In the genomic region with DNA sequence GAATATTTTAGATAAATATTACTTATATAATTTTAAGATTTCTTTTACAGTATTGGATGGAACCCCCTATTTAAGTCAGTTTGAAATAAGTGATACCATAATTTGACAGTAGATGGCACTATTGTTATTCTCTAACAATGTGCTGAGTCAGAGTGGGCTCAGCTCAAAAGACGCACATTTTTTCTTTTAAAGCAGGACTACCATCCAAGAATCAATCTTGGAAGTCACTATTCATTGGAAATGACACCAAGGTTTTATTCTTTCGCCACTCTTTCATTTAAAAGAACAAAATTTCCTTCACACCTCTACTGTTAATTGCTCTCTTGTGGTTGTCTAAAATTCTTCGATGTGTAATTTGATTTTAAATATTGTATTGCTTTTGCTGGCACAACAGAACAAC, we compare ENCODE assay signal across 8 cellular contexts. TPM values are rescaled to one million over a fixed set of nuclear protein-coding genes. Genes with fewer than 3 reads are reported as not detected.
DNase-seq lines count a peak whose midpoint lies in the region; ATAC-seq and TF ChIP-seq lines count a peak whose summit lies in the region.

No MANE protein-coding gene starts in this region.

- no peak overlapping the region for H3K4me3 ChIP-seq in ascending aorta
- no peak overlapping the region for H3K4me3 ChIP-seq in iPS DF 6.9 (ENCODE audit: low read length)
- no peak overlapping the region for H3K4me3 ChIP-seq in spleen
- no peak overlapping the region for H3K4me3 ChIP-seq in aorta (ENCODE audit: low read length in 2 of 2)

- H3K9me3 ChIP-seq in ascending aorta: no peaks in the 10 kb centered on the region
- no peaks in the 10 kb centered on the region for H3K9me3 ChIP-seq in iPS DF 6.9 (ENCODE audit: control insufficient read depth, insufficient read depth, low read length)
- H3K9me3 ChIP-seq in spleen: no peaks in the 10 kb centered on the region
- H3K9me3 ChIP-seq in aorta (ENCODE audit: control insufficient read depth, low read length): no peaks in the 10 kb centered on the region

- H3K27ac Mint-ChIP-seq in Calu3 (ENCODE audit: unreplicated experiment): peak overlapping the region; percentile 40

- TF ChIP-seq CTCF in Calu3 (IDR thresholded peaks at IDR 0.05; ENCODE audit: unreplicated experiment): peak; percentile 62
- peak; percentile 38 to 73 (median 61) for TF ChIP-seq CTCF in ascending aorta (IDR thresholded peaks at IDR 0.05)
- TF ChIP-seq CTCF in spleen (IDR thresholded peaks at IDR 0.05 in 8 of 11, conservative IDR thresholded peaks at IDR 0.05 in 3 of 11): peak; percentile 34 to 69 (median 60)

- WGBS in iPS DF 6.9 (ENCODE audit: insufficient coverage, insufficient read length): no CpG with 5 or more reads among the region's 3 CpGs
- 33 to 35% (median 34%) methylated on average over 3 of the region's 3 CpGs for WGBS in spleen, 5 donors
- WGBS in aorta, 2 donors: 14 to 19% methylated on average over 3 of the region's 3 CpGs

- H3K27ac ChIP-seq in ascending aorta (no peak overlapping the region), iPS DF 6.9 (ENCODE audit: low read length) (no peak overlapping the region), spleen (no peak overlapping the region), aorta (ENCODE audit: low read depth in 1 of 2, low read length in 2 of 2) (no peak overlapping the region)

- CTCF ChIA-PET in Calu3 (lab: Charles Lee): no interaction called here

- no peaks in the 10 kb centered on the region for H3K9me3 Mint-ChIP-seq in Calu3 (ENCODE audit: low read depth, unreplicated experiment)

- H3K36me3 ChIP-seq in ascending aorta: no peaks in the 10 kb centered on the region
- H3K36me3 ChIP-seq in iPS DF 6.9 (ENCODE audit: control insufficient read depth, insufficient read depth, low read length): no peaks in the 10 kb centered on the region
- H3K36me3 ChIP-seq in spleen: no peaks in the 10 kb centered on the region
- no peaks in the 10 kb centered on the region for H3K36me3 ChIP-seq in aorta (ENCODE audit: control insufficient read depth in 1 of 2, insufficient read depth in 2 of 2, low read length in 1 of 2)

- no peaks in the 10 kb centered on the region for H3K27me3 ChIP-seq in ascending aorta
- no peaks in the 10 kb centered on the region for H3K27me3 ChIP-seq in iPS DF 6.9 (ENCODE audit: control insufficient read depth, insufficient read depth, low read length)
- H3K27me3 ChIP-seq in spleen (replicated peaks in 1 of 7): no peaks in the 10 kb centered on the region
- H3K27me3 ChIP-seq in aorta (ENCODE audit: control insufficient read depth in 1 of 2, insufficient read depth in 2 of 2, low read length in 1 of 2): no peaks in the 10 kb centered on the region

- H3K4me1 ChIP-seq in ascending aorta (peaks cover 0 to 3% of the 10 kb centered on the region in 2 donors), iPS DF 6.9 (ENCODE audit: control insufficient read depth, insufficient read depth, low read length) (no peaks in the 10 kb centered on the region), spleen (no peaks in the 10 kb centered on the region), aorta (ENCODE audit: control insufficient read depth in 1 of 2, insufficient read depth in 2 of 2, low read length in 2 of 2) (no peaks in the 10 kb centered on the region)

- peak; percentile 69 for ATAC-seq in GM19324 (IDR thresholded peaks at IDR 0.05; ENCODE audit: low FRiP score, unreplicated experiment)
- ATAC-seq in HG03175 (IDR thresholded peaks at IDR 0.05; ENCODE audit: unreplicated experiment): peak; percentile 79
- no peak for ATAC-seq in aorta (ENCODE audit: low FRiP score)

- H3K36me3 Mint-ChIP-seq in Calu3 (ENCODE audit: insufficient read depth, unreplicated experiment): no peaks in the 10 kb centered on the region

- TF ChIP-seq POLR2A in spleen (IDR thresholded peaks at IDR 0.05): no peak

- no peak for DNase-seq in Calu3
- DNase-seq in NCI-H2227 (lab: John Stamatoyannopoulos, UW; ENCODE audit: unreplicated experiment): peak; percentile 94
- no peak for DNase-seq in ascending aorta (ENCODE audit: low spot score in 2 of 2)
- peak; percentile 45 for DNase-seq in iPS DF 6.9 (ENCODE audit: low read depth, low spot score)
- DNase-seq in spleen: no peak
- no peak for DNase-seq in aorta

- no TSS peak for BruUV-seq in Calu3 (replicated peaks; lab: Mats Ljungman, UMichigan)

- H3K4me1 Mint-ChIP-seq in Calu3 (ENCODE audit: low read depth, unreplicated experiment): peaks cover 16% of the 10 kb centered on the region

- intact Hi-C loops in Calu3 (cut with micrococcal nuclease; ENCODE audit: unreplicated experiment) (loop anchor here (5.0 to 10.0 kb wide), 5 partner anchors 233 to 1753 kb away; no protein-coding TSS in a partner anchor), ascending aorta (cut with DNase I) (loop anchor here (5.0 kb wide), 1 partner anchor 681 kb away; no protein-coding TSS in a partner anchor), spleen (cut with DNase I; ENCODE audit: low total_unique reads) (loop anchor here (10.0 kb wide), 1 partner anchor 683 kb away; no protein-coding TSS in a partner anchor), aorta (cut with DNase I) (loop anchor here in 1 of 2 donors (10.0 kb wide), 1 partner anchor 557 kb away; no protein-coding TSS in a partner anchor)

- H3K27me3 Mint-ChIP-seq in Calu3 (ENCODE audit: unreplicated experiment): no peaks in the 10 kb centered on the region

- no peak overlapping the region for H3K4me3 Mint-ChIP-seq in Calu3 (ENCODE audit: low read depth, unreplicated experiment)

RNA-seq across cellular contexts. Expression of a gene that starts 32.6 kb away (rescaled TPM):
- 29.2 and 30.2 TPM in 2 replicates for total RNA-seq in Calu3 (2022)
- total RNA-seq in ascending aorta: 7.6 TPM
- 10 to 100 TPM in 6 of 7 donors, 1 to 10 TPM in 1; 9.8 to 19.7 (median 13.5) TPM for total RNA-seq in spleen
- 10 to 100 TPM in 2 of 3 donors, 1 to 10 TPM in 1; 9.0 to 12.2 (median 12.0) TPM for polyA plus RNA-seq in spleen
- 10 to 100 TPM; 23.7 to 24.5 TPM for total RNA-seq in aorta
- polyA plus RNA-seq in aorta: 10 to 100 TPM; 24.3 to 36.1 TPM

Comparison
In these comparisons a context has a peak if more than half of its experiments do, and no peak if none do; other contexts are left out.
1. DNase-seq: peak in NCI-H2227 (single experiment) and iPS DF 6.9 (single experiment); none in Calu3 (single experiment), ascending aorta (0 of 2), spleen (single experiment) and aorta (0 of 2).
2. Peak in every context shown above with its lines, with median percentiles within 50 percentile points of each other: CTCF ChIP-seq.